Comparison of ENCODE assay signal across 25 cellular contexts in the genomic region with DNA sequence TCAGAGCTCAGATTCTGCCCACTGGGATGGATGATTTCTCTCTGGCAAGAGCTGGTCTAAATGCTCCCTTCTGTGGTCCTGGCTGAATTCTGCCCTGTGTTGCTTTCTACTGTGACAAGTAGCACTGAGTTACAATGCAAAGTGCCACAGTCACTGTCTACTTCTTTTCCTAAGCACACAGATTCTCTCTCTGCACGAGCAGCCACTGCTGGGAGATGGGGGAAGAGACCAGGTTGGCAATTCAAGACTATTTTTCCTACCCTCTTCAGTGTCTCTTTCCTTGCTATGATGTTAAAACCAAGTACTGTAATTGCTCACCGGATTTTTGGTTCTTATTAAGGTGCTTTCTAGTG. TPM values are rescaled to one million over a fixed set of nuclear protein-coding genes. Genes with fewer than 3 reads are reported as not detected.
"Had no signal": no experiment of that assay in that cellular context is flagged by ENCODE, and none has a peak within 500 bp of the region (broad histone marks: within the 10 kb centered on the region; RNA-seq: fewer than 3 reads in every experiment).

No MANE protein-coding gene starts in this region.

- H3K4me3 Mint-ChIP-seq: naive thymus-derived CD4-positive, alpha-beta T cell; nephron progenitor cell; stimulated activated naive B cell treated with anti-CD40 and anti-IgM and Interleukin-4, amounts not matched to agents 10 μg/mL and 1 μg/mL and 100 μg/mL, for 72 hours; stimulated activated naive CD8-positive, alpha-beta T cell treated with anti-CD3 and anti-CD28 coated beads, Interleukin-15, amount 100 ng/mL, for 72 hours had no signal

- H3K4me2 ChIP-seq: hepatocyte had no signal

- DNase-seq: effector memory CD4-positive, alpha-beta T cell; esophagus squamous epithelium; left colon; left ventricle myocardium superior; naive thymus-derived CD4-positive, alpha-beta T cell; nephron progenitor cell; retina; spleen; stimulated activated CD4-positive, alpha-beta T cell treated with anti-CD3 and anti-CD28 coated beads, Interleukin-15, amount 100 ng/mL, for 24 hours; stimulated activated CD4-positive, alpha-beta T cell treated with anti-CD3 and anti-CD28 coated beads, Interleukin-1b, Interleukin-23, amount 100 ng/mL, for 48 hours; stimulated activated CD4-positive, alpha-beta T cell treated with anti-CD3 and anti-CD28 coated beads, Interleukin-4, amount 100 ng/mL, for 24 hours; stimulated activated naive B cell treated with anti-CD40 and anti-IgM and Interleukin-4, amounts not matched to agents 10 μg/mL and 1 μg/mL and 100 μg/mL, for 72 hours; stimulated activated naive CD8-positive, alpha-beta T cell treated with anti-CD3 and anti-CD28 coated beads, Interleukin-15, amount 100 ng/mL, for 72 hours; testis; upper lobe of right lung had no signal

- H3K4me3 ChIP-seq: esophagus squamous epithelium, gastroesophageal sphincter, hepatocyte, lung, prostate gland, spleen, testis, tibial nerve, upper lobe of right lung, vagina had no signal

- H3K27me3 ChIP-seq: esophagus squamous epithelium, gastroesophageal sphincter, hepatocyte, spleen, testis, tibial nerve, upper lobe of right lung, vagina had no signal

- H3K27me3 Mint-ChIP-seq: naive thymus-derived CD4-positive, alpha-beta T cell; stimulated activated naive B cell treated with anti-CD40 and anti-IgM and Interleukin-4, amounts not matched to agents 10 μg/mL and 1 μg/mL and 100 μg/mL, for 72 hours; stimulated activated naive CD8-positive, alpha-beta T cell treated with anti-CD3 and anti-CD28 coated beads, Interleukin-15, amount 100 ng/mL, for 72 hours had no signal

- H3K4me1 Mint-ChIP-seq: stimulated activated naive CD8-positive, alpha-beta T cell treated with anti-CD3 and anti-CD28 coated beads, Interleukin-15, amount 100 ng/mL, for 72 hours had no signal

- ATAC-seq: gastroesophageal sphincter; left colon; left ventricle myocardium superior; naive thymus-derived CD4-positive, alpha-beta T cell; sciatic nerve; stimulated activated naive B cell treated with anti-CD40 and anti-IgM and Interleukin-4, amounts not matched to agents 10 μg/mL and 1 μg/mL and 100 μg/mL, for 72 hours; stimulated activated naive CD8-positive, alpha-beta T cell treated with anti-CD3 and anti-CD28 coated beads, Interleukin-15, amount 100 ng/mL, for 72 hours; upper lobe of right lung had no signal

- H3K36me3 ChIP-seq: esophagus squamous epithelium, gastroesophageal sphincter, prostate gland, tibial nerve, upper lobe of right lung, vagina had no signal

- H2AFZ ChIP-seq: hepatocyte, parathyroid adenoma had no signal

- H3K27ac ChIP-seq: gastroesophageal sphincter, hepatocyte, parathyroid adenoma, prostate gland, spleen, testis, tibial nerve, upper lobe of right lung, vagina had no signal

- FAIRE-seq: endometrium had no signal

- H3K9me3 ChIP-seq: esophagus squamous epithelium, prostate gland, spleen, testis, tibial nerve, upper lobe of right lung, vagina had no signal

- H3K9ac ChIP-seq: parathyroid adenoma had no signal

- H3K79me2 ChIP-seq: hepatocyte, parathyroid adenoma had no signal

- H3K4me1 ChIP-seq: gastroesophageal sphincter, parathyroid adenoma, prostate gland, spleen, testis, tibial nerve, upper lobe of right lung, vagina had no signal

RNA-seq across cellular contexts. Expression of a gene that starts 45.5 kb away (rescaled TPM):
- total RNA-seq: hepatocyte, kidney epithelial cell, vagina had no signal
- polyA plus RNA-seq: hepatocyte had no signal
